ENCODE assay signal across 11 cellular contexts in genomic region chr1:30756206-30756544, GRCh38. TPM values are rescaled to one million over a fixed set of nuclear protein-coding genes. Genes with fewer than 3 reads are reported as not detected.
DNase-seq lines count a peak whose midpoint lies in the region; ATAC-seq and TF ChIP-seq lines count a peak whose summit lies in the region.
"Had no signal": no experiment of that assay in that cellular context is flagged by ENCODE, and none has a peak within 500 bp of the region (broad histone marks: within the 10 kb centered on the region; RNA-seq: fewer than 3 reads in every experiment).

No MANE protein-coding gene starts in this region.

- H3K9me3 ChIP-seq in left ventricle myocardium inferior (replicated peaks) (no peaks in the 10 kb centered on the region), mucosa of rectum (ENCODE audit: control insufficient read depth in 2 of 2, low read length in 2 of 2) (no peaks in the 10 kb centered on the region), upper lobe of left lung (no peaks in the 10 kb centered on the region)
- H3K9me3 ChIP-seq: ovary had no signal

- TF ChIP-seq POLR2A in upper lobe of left lung (IDR thresholded peaks at IDR 0.05): no peak

- peak overlapping the region; percentile 55 for H3K4me3 ChIP-seq in left ventricle myocardium inferior
- H3K4me3 ChIP-seq in mucosa of rectum (ENCODE audit: low read length in 2 of 2): peak overlapping the region; percentile 6 to 79
- H3K4me3 ChIP-seq in upper lobe of left lung: peak overlapping the region in 3 of 4 donors; percentile 49 to 58 (median 51)
- H3K4me3 ChIP-seq: ovary had no signal

- TF ChIP-seq CTCF in left ventricle myocardium inferior (IDR thresholded peaks at IDR 0.05; ENCODE audit: borderline replicate concordance) (no peak), upper lobe of left lung (IDR thresholded peaks at IDR 0.05) (no peak)

- H3K9ac ChIP-seq in mucosa of rectum (ENCODE audit: low read depth in 1 of 2, low read length in 2 of 2): peak overlapping the region; percentile 50 to 83

- peaks cover 37 to 41% of the 10 kb centered on the region in 2 donors for H3K36me3 Mint-ChIP-seq in activated naive CD4-positive, alpha-beta T cell treated with anti-CD3 and anti-CD28 coated beads, Interleukin-2, amount 50 U/mL, for 72 hours

- DNase-seq in left ventricle myocardium inferior: no peak
- no peak for DNase-seq in cardiac septum (ENCODE audit: low spot score)
- DNase-seq in activated naive CD4-positive, alpha-beta T cell treated with anti-CD3 and anti-CD28 coated beads, Interleukin-2, amount 50 U/mL, for 72 hours (ENCODE audit: low spot score in 2 of 2): no peak
- no peak for DNase-seq in upper lobe of left lung
- no peak for DNase-seq in epidermal melanocyte (ENCODE audit: insufficient read length, low spot score)
- DNase-seq in cerebellar cortex (ENCODE audit: low spot score): no peak
- DNase-seq: NCI-H1105 had no signal

- WGBS in upper lobe of left lung, 2 donors: 70 to 83% methylated on average over 2 to 4 of the region's 4 CpGs

- H3K4me1 ChIP-seq in left ventricle myocardium inferior (peaks cover 29% of the 10 kb centered on the region), mucosa of rectum (ENCODE audit: control insufficient read depth in 2 of 2, insufficient read depth in 2 of 2, low read length in 2 of 2) (peaks cover 0 to 21% of the 10 kb centered on the region in 2 donors), upper lobe of left lung (peaks cover 14 to 57% (median 37%) of the 10 kb centered on the region in 4 donors)

- H3K9me3 Mint-ChIP-seq in activated naive CD4-positive, alpha-beta T cell treated with anti-CD3 and anti-CD28 coated beads, Interleukin-2, amount 50 U/mL, for 72 hours: no peaks in the 10 kb centered on the region

- peak overlapping the region; percentile 59 for H3K27ac ChIP-seq in left ventricle myocardium inferior (replicated peaks)
- peak overlapping the region; percentile 49 to 88 for H3K27ac ChIP-seq in mucosa of rectum (ENCODE audit: low read depth in 2 of 2, low read length in 2 of 2)
- H3K27ac ChIP-seq in upper lobe of left lung: peak overlapping the region; percentile 91 to 94 (median 92)
- H3K27ac ChIP-seq: ovary had no signal

- intact Hi-C loops in left ventricle myocardium inferior (cut with micrococcal nuclease) (no loop called here), cardiac septum (cut with DNase I) (no loop called here)

- peak overlapping the region; percentile 39 to 98 for H3K27ac Mint-ChIP-seq in activated naive CD4-positive, alpha-beta T cell treated with anti-CD3 and anti-CD28 coated beads, Interleukin-2, amount 50 U/mL, for 72 hours

- no peaks in the 10 kb centered on the region for H3K36me3 ChIP-seq in left ventricle myocardium inferior
- H3K36me3 ChIP-seq in mucosa of rectum (ENCODE audit: control insufficient read depth in 2 of 2, insufficient read depth in 2 of 2, low read length in 2 of 2): no peaks in the 10 kb centered on the region
- H3K36me3 ChIP-seq in upper lobe of left lung: peaks cover 0 to 4% (median 0%) of the 10 kb centered on the region in 4 donors
- H3K36me3 ChIP-seq: ovary had no signal

- TF ChIP-seq EP300 in upper lobe of left lung (IDR thresholded peaks at IDR 0.05): no peak

- peaks cover 27% of the 10 kb centered on the region for H3K27me3 ChIP-seq in left ventricle myocardium inferior (ENCODE audit: low read depth)
- no peaks in the 10 kb centered on the region for H3K27me3 ChIP-seq in mucosa of rectum (ENCODE audit: control insufficient read depth in 2 of 2, insufficient read depth in 2 of 2, low read length in 2 of 2)
- H3K27me3 ChIP-seq in upper lobe of left lung: no peaks in the 10 kb centered on the region
- H3K27me3 ChIP-seq: ovary had no signal

- peak in 1 of 2 donors; percentile 0 for ATAC-seq in activated naive CD4-positive, alpha-beta T cell treated with anti-CD3 and anti-CD28 coated beads, Interleukin-2, amount 50 U/mL, for 72 hours
- no peak for ATAC-seq in upper lobe of left lung (ENCODE audit: low FRiP score in 2 of 2)
- no peak for ATAC-seq in GM18909 (IDR thresholded peaks at IDR 0.05; ENCODE audit: poor library complexity, unreplicated experiment)

RNA-seq across cellular contexts. Expression of gene LAPTM5, which starts 1.4 kb away (rescaled TPM):
- total RNA-seq in left ventricle myocardium inferior: 18.8 TPM
- total RNA-seq in cardiac septum: 14.2 TPM
- 100 to 1,000 TPM; 248 to 298 TPM for total RNA-seq in activated naive CD4-positive, alpha-beta T cell treated with anti-CD3 and anti-CD28 coated beads, Interleukin-2, amount 50 U/mL, for 72 hours
- 100 to 1,000 TPM; 148 to 624 (median 225) TPM for total RNA-seq in upper lobe of left lung

RNA-seq across cellular contexts. Expression of gene MATN1, which starts 32.8 kb away (rescaled TPM):
- total RNA-seq in left ventricle myocardium inferior (not detected), cardiac septum (not detected), upper lobe of left lung (under 1 TPM in 1 of 6 donors, not detected in 5; 0.15 TPM)
- under 1 TPM; 0.31 to 0.66 TPM for total RNA-seq in activated naive CD4-positive, alpha-beta T cell treated with anti-CD3 and anti-CD28 coated beads, Interleukin-2, amount 50 U/mL, for 72 hours
- total RNA-seq: Right ventricle myocardium inferior had no signal
